Comparison of ENCODE assay signal across 10 cellular contexts in the genomic region with DNA sequence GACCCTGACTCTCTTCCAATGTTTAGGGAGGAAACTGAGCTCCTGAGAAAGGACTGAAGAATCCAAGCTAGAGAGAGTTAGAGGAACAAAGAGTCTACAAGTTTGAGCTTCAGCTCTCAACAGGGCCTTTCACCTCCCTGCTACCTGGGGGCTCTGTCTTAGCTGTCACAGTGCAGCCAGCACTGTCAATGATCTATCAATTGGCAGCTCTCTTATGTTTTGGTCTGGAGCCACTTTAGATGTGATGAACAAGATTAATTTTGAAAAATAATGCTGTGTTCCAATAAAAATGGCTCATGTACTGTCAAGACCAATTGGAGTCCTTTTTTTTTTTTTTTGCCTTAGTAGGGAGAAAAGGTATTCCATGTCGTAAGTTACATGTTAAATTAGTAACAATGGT.
DNase-seq lines count a peak whose midpoint lies in the region; ATAC-seq and TF ChIP-seq lines count a peak whose summit lies in the region.
"Had no signal": no experiment of that assay in that cellular context is flagged by ENCODE, and none has a peak within 500 bp of the region (broad histone marks: within the 10 kb centered on the region; RNA-seq: fewer than 3 reads in every experiment).

No MANE protein-coding gene starts in this region.

- H3K23ac ChIP-seq in IMR-90 (ENCODE audit: low read depth, low read length): no peak overlapping the region

- H3K36me3 Mint-ChIP-seq in activated CD8-positive, alpha-beta memory T cell treated with anti-CD3 and anti-CD28 coated beads, Interleukin-2, amount 10 ng/mL, durations not matched to agents 7 days and 5 days: peaks cover 12% of the 10 kb centered on the region
- H3K36me3 Mint-ChIP-seq in activated naive CD8-positive, alpha-beta T cell treated with anti-CD3 and anti-CD28 coated beads for 36 hours: peaks cover 20% of the 10 kb centered on the region

- CTCF ChIA-PET in activated CD8-positive, alpha-beta memory T cell treated with anti-CD3 and anti-CD28 coated beads, Interleukin-2, amount 10 ng/mL, durations not matched to agents 7 days and 5 days (lab: Charles Lee): interaction anchor here (0.6 to 2.4 kb wide), 8 partner anchors 10 to 434 kb away, joined by 3 to 10 read pairs (median 4); partner anchors contain the start of gene TRIB2
- CTCF ChIA-PET in IMR-90 (lab: Yijun Ruan, JAX): interaction anchor here (0.6 kb wide), 1 partner anchor 1444 kb away, joined by 5 read pairs; no protein-coding TSS in a partner anchor

- H3K4me3 ChIP-seq in IMR-90 (ENCODE audit: insufficient read depth, low read depth, low read length) (no peak overlapping the region), gastrocnemius medialis (no peak overlapping the region), testis (no peak overlapping the region), psoas muscle (no peak overlapping the region)
- H3K4me3 ChIP-seq: left lung had no signal

- no peak overlapping the region for H2BK5ac ChIP-seq in IMR-90 (ENCODE audit: low read depth, low read length, poor library complexity, severe bottlenecking)

- peaks cover 88% of the 10 kb centered on the region for H3K4me1 Mint-ChIP-seq in activated CD8-positive, alpha-beta memory T cell treated with anti-CD3 and anti-CD28 coated beads, Interleukin-2, amount 10 ng/mL, durations not matched to agents 7 days and 5 days
- peaks cover 85% of the 10 kb centered on the region for H3K4me1 Mint-ChIP-seq in activated naive CD8-positive, alpha-beta T cell treated with anti-CD3 and anti-CD28 coated beads for 36 hours

- POLR2A ChIA-PET in IMR-90 (lab: Charles Lee; ENCODE audit: unreplicated experiment): no interaction called here

- no peak overlapping the region for H3K9ac ChIP-seq in IMR-90 (ENCODE audit: low read depth, low read length)

- H3K9me3 ChIP-seq in IMR-90 (ENCODE audit: control insufficient read depth, insufficient read depth, low read length) (no peaks in the 10 kb centered on the region), gastrocnemius medialis (no peaks in the 10 kb centered on the region), testis (no peaks in the 10 kb centered on the region), psoas muscle (no peaks in the 10 kb centered on the region)
- H3K9me3 ChIP-seq: left lung had no signal

- H3K27ac ChIP-seq in IMR-90 (ENCODE audit: insufficient read depth, low read length) (no peak overlapping the region), gastrocnemius medialis (peak overlapping the region; percentile 26 to 69 (median 56)), testis (peak overlapping the region in 1 of 2 donors; percentile 26), psoas muscle (no peak overlapping the region)

- no peaks in the 10 kb centered on the region for H3K27me3 Mint-ChIP-seq in activated CD8-positive, alpha-beta memory T cell treated with anti-CD3 and anti-CD28 coated beads, Interleukin-2, amount 10 ng/mL, durations not matched to agents 7 days and 5 days
- H3K27me3 Mint-ChIP-seq in activated naive CD8-positive, alpha-beta T cell treated with anti-CD3 and anti-CD28 coated beads for 36 hours: no peaks in the 10 kb centered on the region

- H3K4me1 ChIP-seq in IMR-90 (ENCODE audit: control insufficient read depth, insufficient read depth, low read length): peaks cover 6% of the 10 kb centered on the region; the same call in 1 of the 2 replicates
- peaks cover 0 to 4% of the 10 kb centered on the region in 2 donors for H3K4me1 ChIP-seq in gastrocnemius medialis
- peaks cover 6% of the 10 kb centered on the region for H3K4me1 ChIP-seq in testis
- H3K4me1 ChIP-seq in psoas muscle: no peaks in the 10 kb centered on the region

- DNase-seq in activated CD8-positive, alpha-beta memory T cell treated with anti-CD3 and anti-CD28 coated beads, Interleukin-2, amount 10 ng/mL, durations not matched to agents 7 days and 5 days: no peak
- DNase-seq in activated CD8-positive, alpha-beta memory T cell treated with anti-CD3 and anti-CD28 coated beads, Interleukin-2, amount 50 U/mL, for 4 hours: no peak
- DNase-seq in IMR-90 (no peak), gastrocnemius medialis (no peak), testis (no peak), psoas muscle (no peak)
- no peak for DNase-seq in activated naive CD8-positive, alpha-beta T cell treated with anti-CD3 and anti-CD28 coated beads for 36 hours
- DNase-seq in activated effector memory CD4-positive, alpha-beta T cell treated with anti-CD3 and anti-CD28 coated beads, Interleukin-2, amount 50 U/mL, for 16 hours: no peak
- DNase-seq: SIG-M5 had no signal

- no CpG with 5 or more reads among the region's 1 CpG for WGBS in IMR-90 (ENCODE audit: extremely low coverage in 2 of 2, insufficient read length in 1 of 2), 2 experiments
- WGBS in testis, 2 donors: 73 to 79% methylated on average over 1 of the region's 1 CpG
- 80 to 83% (median 82%) methylated on average over 1 of the region's 1 CpG for WGBS in psoas muscle, 3 donors

- H3K56ac ChIP-seq in IMR-90 (ENCODE audit: extremely low read depth, insufficient read depth, low read length): no peak overlapping the region

- H4K5ac ChIP-seq in IMR-90 (ENCODE audit: low read depth, low read length): no peak overlapping the region

- peak overlapping the region; percentile 45 for H3K4me3 Mint-ChIP-seq in activated CD8-positive, alpha-beta memory T cell treated with anti-CD3 and anti-CD28 coated beads, Interleukin-2, amount 10 ng/mL, durations not matched to agents 7 days and 5 days
- H3K4me3 Mint-ChIP-seq in activated naive CD8-positive, alpha-beta T cell treated with anti-CD3 and anti-CD28 coated beads for 36 hours: no peak overlapping the region

- no peaks in the 10 kb centered on the region for H3K79me1 ChIP-seq in IMR-90 (ENCODE audit: low read depth in 1 of 2, low read length in 2 of 2)

- no peak overlapping the region for H4K8ac ChIP-seq in IMR-90 (ENCODE audit: low read depth in 2 of 2, low read length in 2 of 2)

- H4K20me1 ChIP-seq in IMR-90 (ENCODE audit: insufficient read depth, low read length): no peaks in the 10 kb centered on the region

- H2AK9ac ChIP-seq in IMR-90 (replicated peaks; ENCODE audit: low read depth, low read length, poor library complexity): no peak overlapping the region

- H2BK120ac ChIP-seq in IMR-90 (ENCODE audit: low read depth, low read length): peak overlapping the region; percentile 33; the same call in 1 of the 2 replicates

- H3K14ac ChIP-seq in IMR-90 (replicated peaks; ENCODE audit: low read depth, low read length): no peak overlapping the region

- peak overlapping the region; percentile 16; the same call in 1 of the 2 replicates for H2BK20ac ChIP-seq in IMR-90 (ENCODE audit: low read depth, low read length)

- H3K4ac ChIP-seq in IMR-90 (ENCODE audit: low read depth, low read length): no peak overlapping the region

- peaks cover 3% of the 10 kb centered on the region for H3K9me3 Mint-ChIP-seq in activated CD8-positive, alpha-beta memory T cell treated with anti-CD3 and anti-CD28 coated beads, Interleukin-2, amount 10 ng/mL, durations not matched to agents 7 days and 5 days (ENCODE audit: low read depth)
- peaks cover 25% of the 10 kb centered on the region for H3K9me3 Mint-ChIP-seq in activated naive CD8-positive, alpha-beta T cell treated with anti-CD3 and anti-CD28 coated beads for 36 hours

- no peak overlapping the region for H4K91ac ChIP-seq in IMR-90 (ENCODE audit: insufficient read depth, low read depth, low read length)

- TF ChIP-seq CTCF in IMR-90 (conservative IDR thresholded peaks at IDR 0.05; ENCODE audit: low read depth, low read length): no peak
- TF ChIP-seq CTCF in gastrocnemius medialis (IDR thresholded peaks at IDR 0.05 in 4 of 5, conservative IDR thresholded peaks at IDR 0.05 in 1 of 5): no peak
- no peak for TF ChIP-seq CTCF in testis (IDR thresholded peaks at IDR 0.05)
- no peak for TF ChIP-seq CTCF in psoas muscle (IDR thresholded peaks at IDR 0.05)

- dilution Hi-C loops in IMR-90 (cut with HindIII; ENCODE audit: low sequenced_read_pairs, unreplicated experiment): no loop called here

- in situ Hi-C loops in IMR-90 (cut with MboI; ENCODE audit: low sequenced_read_pairs) (no loop called here), gastrocnemius medialis (cut with MboI; ENCODE audit: low sequenced_read_pairs in 4 of 4) (no loop called here)

- no peaks in the 10 kb centered on the region for H3K27me3 ChIP-seq in IMR-90 (ENCODE audit: control insufficient read depth, insufficient read depth, low read length)
- H3K27me3 ChIP-seq in gastrocnemius medialis: no peaks in the 10 kb centered on the region
- H3K27me3 ChIP-seq in testis: no peaks in the 10 kb centered on the region
- H3K27me3 ChIP-seq in psoas muscle (ENCODE audit: insufficient read depth in 3 of 3, low read length in 2 of 3): peaks cover 0 to 3% (median 0%) of the 10 kb centered on the region in 3 donors
- H3K27me3 ChIP-seq: left lung had no signal

- H3K9me1 ChIP-seq in IMR-90 (ENCODE audit: insufficient read depth, low read length): no peaks in the 10 kb centered on the region

- BruUV-seq in IMR-90 (replicated peaks; lab: Mats Ljungman, UMichigan): no TSS peak

- intact Hi-C loops in IMR-90 (cut with micrococcal nuclease) (no loop called here), gastrocnemius medialis (cut with DNase I; ENCODE audit: low total_unique reads) (no loop called here), testis (cut with DNase I; ENCODE audit: low total_unique reads) (no loop called here), psoas muscle (cut with DNase I) (no loop called here)

- no peak for ATAC-seq in activated CD8-positive, alpha-beta memory T cell treated with anti-CD3 and anti-CD28 coated beads, Interleukin-2, amount 10 ng/mL, durations not matched to agents 7 days and 5 days
- ATAC-seq in IMR-90 (ENCODE audit: low read depth) (no peak), gastrocnemius medialis (no peak), psoas muscle (no peak)

- H3K27ac Mint-ChIP-seq in activated CD8-positive, alpha-beta memory T cell treated with anti-CD3 and anti-CD28 coated beads, Interleukin-2, amount 10 ng/mL, durations not matched to agents 7 days and 5 days: peak overlapping the region; percentile 90
- peak overlapping the region; percentile 62 for H3K27ac Mint-ChIP-seq in activated naive CD8-positive, alpha-beta T cell treated with anti-CD3 and anti-CD28 coated beads for 36 hours

- H2BK15ac ChIP-seq in IMR-90 (ENCODE audit: low read depth, low read length): no peak overlapping the region

- no peak overlapping the region for H3K4me2 ChIP-seq in IMR-90 (ENCODE audit: low read depth, low read length)

- H2AK5ac ChIP-seq in IMR-90 (ENCODE audit: low read depth, low read length): peak overlapping the region; percentile 35; the same call in 1 of the 2 replicates

- no peak overlapping the region for H3K18ac ChIP-seq in IMR-90 (ENCODE audit: low read depth, low read length)

- TF ChIP-seq RAD21 in IMR-90 (IDR thresholded peaks at IDR 0.05; ENCODE audit: low read length): no peak

- peak overlapping the region; percentile 63 for H2AFZ ChIP-seq in IMR-90 (replicated peaks; ENCODE audit: low read length, poor library complexity)

- H3K36me3 ChIP-seq in IMR-90 (ENCODE audit: control insufficient read depth, insufficient read depth, low read length) (no peaks in the 10 kb centered on the region), gastrocnemius medialis (no peaks in the 10 kb centered on the region), testis (ENCODE audit: low read depth, missing control alignments) (no peaks in the 10 kb centered on the region), psoas muscle (ENCODE audit: insufficient read depth in 1 of 2, low read depth in 1 of 2) (no peaks in the 10 kb centered on the region)
- H3K36me3 ChIP-seq: left lung had no signal

- TF ChIP-seq POLR2A in IMR-90 (IDR thresholded peaks at IDR 0.05; ENCODE audit: low read depth, low read length) (no peak), gastrocnemius medialis (IDR thresholded peaks at IDR 0.05) (no peak), testis (IDR thresholded peaks at IDR 0.05) (no peak)

Comparison
In these comparisons a context has a peak if more than half of its experiments do, and no peak if none do; other contexts are left out.
1. H3K27ac ChIP-seq: peak in gastrocnemius medialis (4 of 4); none in IMR-90 (single experiment) and psoas muscle (single experiment).